Comparison of ENCODE assay signal across 8 cellular contexts in the genomic region with DNA sequence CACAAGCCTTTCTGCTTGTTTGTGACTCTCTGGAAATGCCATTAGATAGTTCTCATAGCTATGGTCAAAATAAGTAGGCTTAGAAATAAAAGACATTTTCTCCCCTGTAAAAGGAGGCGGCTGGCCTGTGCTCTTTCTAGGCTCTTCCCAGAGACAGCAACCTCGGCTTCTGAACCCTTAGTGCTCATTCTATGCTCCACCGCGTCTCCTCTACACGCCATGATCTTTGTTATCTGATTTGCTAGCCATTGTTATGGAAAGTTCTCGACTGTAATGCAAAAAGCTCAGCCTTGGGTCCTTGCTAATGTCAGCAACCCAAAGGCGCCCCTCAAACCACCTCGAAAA.
DNase-seq lines count a peak whose midpoint lies in the region; ATAC-seq and TF ChIP-seq lines count a peak whose summit lies in the region.

No MANE protein-coding gene starts in this region.

- no peaks in the 10 kb centered on the region for H3K27me3 ChIP-seq in HUES64 (ENCODE audit: insufficient read depth, low read length)

- peak overlapping the region; percentile 84 for H3K9ac ChIP-seq in HUES64 (ENCODE audit: low read depth, low read length)

- peaks cover 63% of the 10 kb centered on the region for H3K4me1 ChIP-seq in HUES64 (ENCODE audit: insufficient read depth, low read length)

- peak overlapping the region; percentile 87 for H3K4me3 Mint-ChIP-seq in activated naive CD4-positive, alpha-beta T cell treated with anti-CD3 and anti-CD28 coated beads, Interleukin-2, amount 50 U/mL, for 24 hours

- intact Hi-C loops in left cardiac atrium (cut with DNase I), result loop anchor here (1.0 to 10.0 kb wide), 5 partner anchors 64 to 172 kb away; a partner anchor contains a TSS
- intact Hi-C loops in sciatic nerve (cut with DNase I), result no loop called here

- H3K27ac ChIP-seq in C4-2B (peak overlapping the region; percentile 68), HUES64 (ENCODE audit: low read depth, low read length) (peak overlapping the region; percentile 99)

- 2% methylated on average over 8 of the region's 8 CpGs for WGBS in HUES64

- H3K9me3 ChIP-seq in HUES64 (ENCODE audit: insufficient read depth, low read depth, low read length), result no peaks in the 10 kb centered on the region

- no peak for TF ChIP-seq CTCF in C4-2B (conservative IDR thresholded peaks at IDR 0.05)

- H3K9me3 Mint-ChIP-seq in activated naive CD4-positive, alpha-beta T cell treated with anti-CD3 and anti-CD28 coated beads, Interleukin-2, amount 50 U/mL, for 24 hours, result no peaks in the 10 kb centered on the region

- peak overlapping the region; percentile 86 for H3K27ac Mint-ChIP-seq in activated naive CD4-positive, alpha-beta T cell treated with anti-CD3 and anti-CD28 coated beads, Interleukin-2, amount 50 U/mL, for 24 hours

- no peaks in the 10 kb centered on the region for H3K27me3 Mint-ChIP-seq in activated naive CD4-positive, alpha-beta T cell treated with anti-CD3 and anti-CD28 coated beads, Interleukin-2, amount 50 U/mL, for 24 hours

- peaks cover 60% of the 10 kb centered on the region for H3K4me1 Mint-ChIP-seq in activated naive CD4-positive, alpha-beta T cell treated with anti-CD3 and anti-CD28 coated beads, Interleukin-2, amount 50 U/mL, for 24 hours

- no peak for DNase-seq in left cardiac atrium
- DNase-seq in sciatic nerve (ENCODE audit: low spot score), result no peak
- no peak for DNase-seq in middle frontal gyrus (ENCODE audit: extremely low spot score, low spot score)
- no peak for DNase-seq in HK-2 (ENCODE audit: unreplicated experiment)

- ATAC-seq in GM19463 (IDR thresholded peaks at IDR 0.05; ENCODE audit: unreplicated experiment) (peak; percentile 20), left cardiac atrium (peak; percentile 5 to 47), sciatic nerve (peak; percentile 30)

- H3K36me3 ChIP-seq in HUES64 (ENCODE audit: insufficient read depth, low read length), result no peaks in the 10 kb centered on the region

- peak overlapping the region; percentile 78 for H3K4me3 ChIP-seq in HUES64 (ENCODE audit: low read length)

- peaks cover 3% of the 10 kb centered on the region for H3K36me3 Mint-ChIP-seq in activated naive CD4-positive, alpha-beta T cell treated with anti-CD3 and anti-CD28 coated beads, Interleukin-2, amount 50 U/mL, for 24 hours
